ENCODE assay signal across 12 cellular contexts in genomic region chr20:15699431-15700146, GRCh38.
A peak's percentile ranks its signal among the peaks of the same experiment; 100 is the strongest.
DNase-seq lines count a peak whose midpoint lies in the region; ATAC-seq, FAIRE-seq and TF ChIP-seq lines count a peak whose summit lies in the region.
"Had no signal": no experiment of that assay in that cellular context is flagged by ENCODE, and none has a peak within 500 bp of the region (broad histone marks: within the 10 kb centered on the region; RNA-seq: fewer than 3 reads in every experiment).

No MANE protein-coding gene starts in this region.

- intact Hi-C loops in left cardiac atrium (cut with DNase I): loop anchor here in 1 of 2 donors (10.0 kb wide), 1 partner anchor 775 kb away; no protein-coding TSS in a partner anchor

- H3K36me3 ChIP-seq in DND-41 (ENCODE audit: insufficient read depth, low read length) (no peaks in the 10 kb centered on the region), astrocyte (ENCODE audit: insufficient read depth, low read length) (no peaks in the 10 kb centered on the region), keratinocyte (ENCODE audit: control insufficient read depth in 2 of 2, extremely low read depth in 1 of 2, insufficient read depth in 2 of 2, low read length in 2 of 2) (no peaks in the 10 kb centered on the region)
- H3K36me3 ChIP-seq: gastrocnemius medialis had no signal

- H3K79me2 ChIP-seq in DND-41 (ENCODE audit: insufficient read depth, low read length) (no peaks in the 10 kb centered on the region), astrocyte (ENCODE audit: insufficient read depth, low read length) (no peaks in the 10 kb centered on the region), keratinocyte (ENCODE audit: control insufficient read depth, insufficient read depth, low read length) (no peaks in the 10 kb centered on the region)
- H3K79me2 ChIP-seq: parathyroid adenoma had no signal

- H3K4me1 Mint-ChIP-seq in astrocyte (ENCODE audit: low read depth, unreplicated experiment): peaks cover 5% of the 10 kb centered on the region

- no peak overlapping the region for H3K9ac ChIP-seq in DND-41 (ENCODE audit: low read depth, low read length)
- no peak overlapping the region for H3K9ac ChIP-seq in astrocyte (ENCODE audit: low read length)
- H3K9ac ChIP-seq in keratinocyte (ENCODE audit: control insufficient read depth, extremely low read depth, insufficient read depth, low read length): peak overlapping the region; percentile 76
- H3K9ac ChIP-seq: parathyroid adenoma had no signal

- H3K36me3 Mint-ChIP-seq in astrocyte (ENCODE audit: low read depth, unreplicated experiment): no peaks in the 10 kb centered on the region

- H3K27me3 Mint-ChIP-seq in astrocyte (ENCODE audit: low read depth, unreplicated experiment): no peaks in the 10 kb centered on the region

- DNase-seq in DND-41 (no peak), astrocyte (ENCODE audit: low read depth) (no peak), keratinocyte (ENCODE audit: low read depth, low spot score) (peak; percentile 55), AML-193 (lab: John Stamatoyannopoulos, UW) (no peak), medulla oblongata (ENCODE audit: extremely low spot score) (no peak), A172 (ENCODE audit: low spot score) (no peak), left cardiac atrium (no peak)
- DNase-seq: gastrocnemius medialis, NCI-H2029 had no signal

- H3K27ac ChIP-seq in DND-41 (ENCODE audit: low read length): no peak overlapping the region
- H3K27ac ChIP-seq in astrocyte (ENCODE audit: low read depth, low read length): no peak overlapping the region
- H3K27ac ChIP-seq in keratinocyte (ENCODE audit: control insufficient read depth, insufficient read depth, low read length): peak overlapping the region; percentile 81
- H3K27ac ChIP-seq: gastrocnemius medialis, parathyroid adenoma had no signal

- peaks cover 2% of the 10 kb centered on the region for H3K9me3 Mint-ChIP-seq in astrocyte (ENCODE audit: unreplicated experiment)

- no peak overlapping the region for H2AFZ ChIP-seq in DND-41 (ENCODE audit: low read depth, low read length)
- no peak overlapping the region for H2AFZ ChIP-seq in astrocyte (ENCODE audit: low read depth, low read length)
- H2AFZ ChIP-seq in keratinocyte (ENCODE audit: control insufficient read depth, low read length): peak overlapping the region; percentile 85
- H2AFZ ChIP-seq: parathyroid adenoma had no signal

- H3K4me2 ChIP-seq in DND-41 (ENCODE audit: insufficient read depth, low read length): no peak overlapping the region
- H3K4me2 ChIP-seq in astrocyte (ENCODE audit: low read length): peak overlapping the region; percentile 23
- peak overlapping the region; percentile 97 for H3K4me2 ChIP-seq in keratinocyte (ENCODE audit: control insufficient read depth, extremely low read depth, insufficient read depth, low read depth, low read length)

- H3K27me3 ChIP-seq in DND-41 (ENCODE audit: insufficient read depth, low read length, poor library complexity) (no peaks in the 10 kb centered on the region), astrocyte (ENCODE audit: insufficient read depth, low read length) (no peaks in the 10 kb centered on the region), keratinocyte (ENCODE audit: control insufficient read depth, extremely low read depth, insufficient read depth, low read length) (no peaks in the 10 kb centered on the region)
- H3K27me3 ChIP-seq: gastrocnemius medialis had no signal

- H4K20me1 ChIP-seq in DND-41 (ENCODE audit: insufficient read depth, low read length) (no peaks in the 10 kb centered on the region), astrocyte (ENCODE audit: insufficient read depth, low read length) (no peaks in the 10 kb centered on the region), keratinocyte (ENCODE audit: control insufficient read depth, extremely low read depth, insufficient read depth, low read length) (no peaks in the 10 kb centered on the region)

- FAIRE-seq in astrocyte (lab: Jason Lieb, UNC) (no peak), keratinocyte (lab: Jason Lieb, UNC) (peak; percentile 80)
- FAIRE-seq: islet of Langerhans had no signal

- no peak overlapping the region for H3K4me3 Mint-ChIP-seq in astrocyte (ENCODE audit: unreplicated experiment)

- no peaks in the 10 kb centered on the region for H3K9me1 ChIP-seq in keratinocyte (ENCODE audit: control insufficient read depth, extremely low read depth, insufficient read depth, low read length)

- no peak for ATAC-seq in DND-41 (ENCODE audit: insufficient read depth, low read depth)
- ATAC-seq in left cardiac atrium: no peak
- ATAC-seq: gastrocnemius medialis had no signal

- no peak overlapping the region for H3K27ac Mint-ChIP-seq in astrocyte (ENCODE audit: unreplicated experiment)

- peak; percentile 26 for TF ChIP-seq CTCF in DND-41 (IDR thresholded peaks at IDR 0.05; ENCODE audit: borderline replicate concordance, extremely low read depth, low read length, poor library complexity, severe bottlenecking)
- peak; percentile 24; the same call in 1 of the 2 replicates for TF ChIP-seq CTCF in LNCAP (IDR thresholded peaks at IDR 0.05)
- no peak for TF ChIP-seq CTCF in astrocyte (IDR thresholded peaks at IDR 0.05; ENCODE audit: insufficient read depth, low read depth, low read length)
- peak in 2 of 3 experiments; percentile 27 to 35 for TF ChIP-seq CTCF in keratinocyte (optimal IDR thresholded peaks at IDR 0.05 in 1 of 3, IDR thresholded peaks at IDR 0.05 in 1 of 3, conservative IDR thresholded peaks at IDR 0.05 in 1 of 3; ENCODE audit: extremely low read depth in 1 of 3, insufficient read depth in 2 of 3, low read length in 3 of 3)

- H3K4me1 ChIP-seq in DND-41 (ENCODE audit: insufficient read depth, low read length): no peaks in the 10 kb centered on the region
- peaks cover 8% of the 10 kb centered on the region for H3K4me1 ChIP-seq in astrocyte (ENCODE audit: insufficient read depth, low read length)
- H3K4me1 ChIP-seq in keratinocyte (ENCODE audit: control insufficient read depth, extremely low read depth, insufficient read depth, low read length): peaks cover 29% of the 10 kb centered on the region
- H3K4me1 ChIP-seq: gastrocnemius medialis, parathyroid adenoma had no signal

- H3K9me3 ChIP-seq in DND-41 (ENCODE audit: insufficient read depth, low read length, severe bottlenecking) (no peaks in the 10 kb centered on the region), astrocyte (ENCODE audit: insufficient read depth, low read depth, low read length) (no peaks in the 10 kb centered on the region), keratinocyte (ENCODE audit: control insufficient read depth, low read depth, low read length) (no peaks in the 10 kb centered on the region)
- H3K9me3 ChIP-seq: gastrocnemius medialis had no signal

- dilution Hi-C loops in keratinocyte (cut with MboI; ENCODE audit: extremely low pct_ligation_motif_present, low sequenced_read_pairs): no loop called here

- no peak overlapping the region for H3K4me3 ChIP-seq in DND-41 (ENCODE audit: low read depth in 1 of 2, low read length in 2 of 2)
- H3K4me3 ChIP-seq in astrocyte (ENCODE audit: insufficient read depth, low read depth, low read length): no peak overlapping the region
- peak overlapping the region; percentile 30 to 79 (median 76) for H3K4me3 ChIP-seq in keratinocyte (ENCODE audit: control insufficient read depth in 2 of 3, extremely low read depth in 1 of 3, insufficient read depth in 2 of 3, low read depth in 1 of 3, low read length in 3 of 3)
- H3K4me3 ChIP-seq: gastrocnemius medialis had no signal

Comparison
In these comparisons a context has a peak if more than half of its experiments do, and no peak if none do; other contexts are left out.
1. H3K4me3 ChIP-seq: peak in keratinocyte (3 of 3); none in DND-41 (0 of 2) and astrocyte (single experiment).